Comparison of ENCODE assay signal across 29 cellular contexts in the genomic region with DNA sequence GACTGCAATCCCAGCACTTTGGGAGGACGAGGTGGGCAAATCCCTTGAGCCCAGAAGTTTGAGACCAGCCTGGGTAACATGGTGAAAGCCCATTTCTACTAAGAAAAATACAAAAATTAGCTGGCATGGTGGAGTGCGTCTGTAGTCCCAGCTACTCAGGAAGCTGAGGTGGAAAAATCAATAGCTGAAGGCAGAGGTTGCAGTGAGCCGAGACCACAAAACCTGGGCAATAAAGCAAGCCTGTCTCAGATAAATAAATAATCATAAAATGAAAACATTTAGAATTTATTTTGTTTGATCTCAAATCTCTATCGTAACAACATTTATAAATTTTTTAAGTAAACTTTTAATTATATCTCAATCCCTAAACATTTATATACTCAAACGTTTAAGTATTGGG. TPM values are rescaled to one million over a fixed set of nuclear protein-coding genes. Genes with fewer than 3 reads are reported as not detected.
DNase-seq lines count a peak whose midpoint lies in the region; ATAC-seq, FAIRE-seq and TF ChIP-seq lines count a peak whose summit lies in the region.
"Had no signal": no experiment of that assay in that cellular context is flagged by ENCODE, and none has a peak within 500 bp of the region (broad histone marks: within the 10 kb centered on the region; RNA-seq: fewer than 3 reads in every experiment).

No MANE protein-coding gene starts in this region.

- no peak overlapping the region for H3K14ac ChIP-seq in H1 (ENCODE audit: insufficient read length)
- no peak overlapping the region for H3K14ac ChIP-seq in trophoblast cell (ENCODE audit: low read length)

- H2BK15ac ChIP-seq in H1 (ENCODE audit: low read length) (no peak overlapping the region), mesendoderm (replicated peaks; ENCODE audit: low read depth) (no peak overlapping the region)

- H2AFZ ChIP-seq in H1 (ENCODE audit: low read length) (no peak overlapping the region), trophoblast cell (ENCODE audit: insufficient read depth, low read length, poor library complexity) (no peak overlapping the region)

- intact Hi-C loops in mucosa of descending colon (cut with DNase I, micrococcal nuclease), result no loop called here

- no peaks in the 10 kb centered on the region for H3K23me2 ChIP-seq in H1 (ENCODE audit: low read depth, low read length)

- H3K18ac ChIP-seq in H1 (ENCODE audit: extremely low read depth, low read length), result no peak overlapping the region
- H3K18ac ChIP-seq in trophoblast cell (ENCODE audit: low read length), result no peak overlapping the region
- no peak overlapping the region for H3K18ac ChIP-seq in mesendoderm (ENCODE audit: low read length)

- CTCF ChIA-PET in H1 (lab: Charles Lee; ENCODE audit: partially characterized antibody), result interaction anchor here (1.0 kb wide), 1 partner anchor 17 kb away, joined by 3 read pairs; no protein-coding TSS in a partner anchor

- peaks cover 13 to 99% of the 10 kb centered on the region in 2 experiments for H3K79me2 ChIP-seq in H1 (ENCODE audit: control insufficient read depth in 1 of 2, insufficient read depth in 2 of 2, low read length in 2 of 2)
- peaks cover 5% of the 10 kb centered on the region for H3K79me2 ChIP-seq in trophoblast cell (ENCODE audit: control insufficient read depth, insufficient read depth, low read length, poor library complexity)
- H3K79me2 ChIP-seq in mesendoderm (ENCODE audit: control insufficient read depth, insufficient read depth, low read length), result peaks cover 46% of the 10 kb centered on the region

- H3K4me3 ChIP-seq in Jurkat, Clone E6-1 (ENCODE audit: low read length), result no peak overlapping the region
- H3K4me3 ChIP-seq in H1 (ENCODE audit: extremely low read depth in 1 of 4, insufficient read depth in 2 of 4, low read depth in 3 of 4, low read length in 4 of 4) (no peak overlapping the region), trophoblast cell (ENCODE audit: low read depth, low read length) (no peak overlapping the region), mesendoderm (ENCODE audit: low read length) (no peak overlapping the region), mucosa of descending colon (no peak overlapping the region)
- H3K4me3 ChIP-seq: coronary artery, right atrium auricular region, spleen had no signal

- peaks cover 12% of the 10 kb centered on the region for H3K36me3 Mint-ChIP-seq in activated naive CD8-positive, alpha-beta T cell
- peaks cover 35% of the 10 kb centered on the region for H3K36me3 Mint-ChIP-seq in activated naive CD8-positive, alpha-beta T cell treated with anti-CD3 and anti-CD28 coated beads for 36 hours
- H3K36me3 Mint-ChIP-seq: immature natural killer cell had no signal

- H4K20me1 ChIP-seq in H1 (replicated peaks in 1 of 2; ENCODE audit: control insufficient read depth in 1 of 2, insufficient read depth in 2 of 2, low read length in 2 of 2), result peaks cover 0 to 2% of the 10 kb centered on the region in 2 experiments

- H4K91ac ChIP-seq in H1 (replicated peaks; ENCODE audit: insufficient read length, low read length), result no peak overlapping the region
- no peak overlapping the region for H4K91ac ChIP-seq in trophoblast cell (ENCODE audit: low read depth, low read length)

- no peak for FAIRE-seq in H1 (lab: Jason Lieb, UNC)
- FAIRE-seq: astrocyte, G401.6 had no signal

- H2BK120ac ChIP-seq in H1 (replicated peaks; ENCODE audit: low read depth, low read length) (no peak overlapping the region), trophoblast cell (ENCODE audit: insufficient read depth, low read length, poor library complexity) (no peak overlapping the region), mesendoderm (ENCODE audit: low read depth, low read length) (no peak overlapping the region)

- peaks cover 5% of the 10 kb centered on the region for H3K9me3 Mint-ChIP-seq in activated naive CD8-positive, alpha-beta T cell (ENCODE audit: low read depth)
- H3K9me3 Mint-ChIP-seq in activated naive CD8-positive, alpha-beta T cell treated with anti-CD3 and anti-CD28 coated beads for 36 hours, result peaks cover 8% of the 10 kb centered on the region
- H3K9me3 Mint-ChIP-seq: effector memory CD8-positive, alpha-beta T cell; immature natural killer cell; memory B cell had no signal

- no peak for TF ChIP-seq EP300 in H1 (IDR thresholded peaks at IDR 0.05; ENCODE audit: borderline replicate concordance in 1 of 2, low read depth in 2 of 2, low read length in 2 of 2)

- TF ChIP-seq RAD21 in H1 (IDR thresholded peaks at IDR 0.05 in 1 of 2, conservative IDR thresholded peaks at IDR 0.05 in 1 of 2; ENCODE audit: low read depth in 2 of 2, low read length in 2 of 2), result no peak

- H2AK5ac ChIP-seq in H1 (ENCODE audit: low read depth, low read length) (no peak overlapping the region), trophoblast cell (ENCODE audit: low read length) (no peak overlapping the region), mesendoderm (ENCODE audit: low read length) (no peak overlapping the region)

- H2BK5ac ChIP-seq in H1 (ENCODE audit: low read depth, low read length) (no peak overlapping the region), trophoblast cell (ENCODE audit: low read depth, low read length, poor library complexity) (no peak overlapping the region), mesendoderm (ENCODE audit: low read length) (no peak overlapping the region)

- H3K27me3 Mint-ChIP-seq in activated naive CD8-positive, alpha-beta T cell, result no peaks in the 10 kb centered on the region
- H3K27me3 Mint-ChIP-seq in activated naive CD8-positive, alpha-beta T cell treated with anti-CD3 and anti-CD28 coated beads for 36 hours, result no peaks in the 10 kb centered on the region
- H3K27me3 Mint-ChIP-seq: activated naive CD8-positive, alpha-beta T cell treated with anti-CD3 and anti-CD28 coated beads, Interleukin-2, amount 10 ng/mL, durations not matched to agents 7 days and 5 days; effector memory CD8-positive, alpha-beta T cell; memory B cell; type B pancreatic cell had no signal

- peaks cover 80% of the 10 kb centered on the region for H3K4me1 Mint-ChIP-seq in activated naive CD8-positive, alpha-beta T cell (ENCODE audit: low read depth)
- peaks cover 74% of the 10 kb centered on the region for H3K4me1 Mint-ChIP-seq in activated naive CD8-positive, alpha-beta T cell treated with anti-CD3 and anti-CD28 coated beads for 36 hours

- H3K4me3 Mint-ChIP-seq in activated naive CD8-positive, alpha-beta T cell, result no peak overlapping the region
- no peak overlapping the region for H3K4me3 Mint-ChIP-seq in activated naive CD8-positive, alpha-beta T cell treated with anti-CD3 and anti-CD28 coated beads for 36 hours
- H3K4me3 Mint-ChIP-seq: activated CD8-positive, alpha-beta T cell treated with anti-CD3 and anti-CD28 coated beads, Interleukin-2, amount 10 ng/mL, durations not matched to agents 7 days and 5 days; activated naive CD8-positive, alpha-beta T cell treated with anti-CD3 and anti-CD28 coated beads, Interleukin-2, amount 10 ng/mL, durations not matched to agents 7 days and 5 days; effector memory CD8-positive, alpha-beta T cell; immature natural killer cell; memory B cell; type B pancreatic cell had no signal

- peak overlapping the region; percentile 68 for H3K27ac Mint-ChIP-seq in activated naive CD8-positive, alpha-beta T cell
- no peak overlapping the region for H3K27ac Mint-ChIP-seq in activated naive CD8-positive, alpha-beta T cell treated with anti-CD3 and anti-CD28 coated beads for 36 hours
- H3K27ac Mint-ChIP-seq: activated CD8-positive, alpha-beta T cell treated with anti-CD3 and anti-CD28 coated beads, Interleukin-2, amount 10 ng/mL, durations not matched to agents 7 days and 5 days; immature natural killer cell; memory B cell; type B pancreatic cell had no signal

- TF ChIP-seq POLR2A in H1 (IDR thresholded peaks at IDR 0.05; ENCODE audit: control extremely low read depth in 1 of 2, low read depth in 2 of 2, low read length in 2 of 2), result no peak

- no peaks in the 10 kb centered on the region for H3K9me3 ChIP-seq in H1 (ENCODE audit: insufficient read depth in 2 of 2, low read depth in 1 of 2, low read length in 1 of 2)
- no peaks in the 10 kb centered on the region for H3K9me3 ChIP-seq in trophoblast cell (ENCODE audit: insufficient read depth, low read depth, low read length)
- no peaks in the 10 kb centered on the region for H3K9me3 ChIP-seq in mucosa of descending colon
- H3K9me3 ChIP-seq: BE2C had no signal

- no peak for ATAC-seq in mucosa of descending colon
- ATAC-seq: activated CD8-positive, alpha-beta T cell treated with anti-CD3 and anti-CD28 coated beads, Interleukin-2, amount 10 ng/mL, durations not matched to agents 7 days and 5 days; effector memory CD8-positive, alpha-beta T cell had no signal

- POLR2A ChIA-PET in H1 (lab: Charles Lee; ENCODE audit: partially characterized antibody), result no interaction called here

- H3K23ac ChIP-seq in H1 (ENCODE audit: insufficient read length) (no peak overlapping the region), trophoblast cell (ENCODE audit: low read length) (no peak overlapping the region), mesendoderm (ENCODE audit: low read length) (no peak overlapping the region)

- H3K4me2 ChIP-seq in H1 (ENCODE audit: insufficient read depth in 1 of 2, low read depth in 2 of 2, low read length in 2 of 2) (no peak overlapping the region), trophoblast cell (ENCODE audit: low read length) (no peak overlapping the region), mesendoderm (ENCODE audit: low read length) (no peak overlapping the region)

- H3K27ac ChIP-seq in H1 (ENCODE audit: low read depth, low read length) (no peak overlapping the region), trophoblast cell (ENCODE audit: low read depth, low read length) (no peak overlapping the region), mesendoderm (ENCODE audit: low read depth, low read length) (no peak overlapping the region)
- H3K27ac ChIP-seq: coronary artery, right atrium auricular region, spleen had no signal

- H3K9ac ChIP-seq in H1 (replicated peaks in 1 of 4; ENCODE audit: extremely low read depth in 1 of 4, low read depth in 3 of 4, low read length in 3 of 4), result no peak overlapping the region
- H3K9ac ChIP-seq in trophoblast cell (ENCODE audit: low read length), result no peak overlapping the region
- no peak overlapping the region for H3K9ac ChIP-seq in mesendoderm (ENCODE audit: low read length)

- H4K8ac ChIP-seq in H1 (ENCODE audit: extremely low read depth, insufficient read depth, low read length), result peak overlapping the region; percentile 20; the same call in 1 of the 2 replicates
- H4K8ac ChIP-seq in trophoblast cell (ENCODE audit: low read depth, low read length), result no peak overlapping the region
- no peak overlapping the region for H4K8ac ChIP-seq in mesendoderm (ENCODE audit: low read depth, low read length)

- H3K4me1 ChIP-seq in H1 (replicated peaks in 1 of 4; ENCODE audit: control insufficient read depth in 3 of 4, insufficient read depth in 4 of 4, low read length in 3 of 4) (peaks cover 2 to 17% (median 6%) of the 10 kb centered on the region in 4 experiments; a peak in 6 of 7 replicates), trophoblast cell (ENCODE audit: control insufficient read depth in 1 of 2, insufficient read depth in 2 of 2, low read length in 2 of 2) (no peaks in the 10 kb centered on the region), mesendoderm (ENCODE audit: control insufficient read depth, low read depth, low read length) (peaks cover 5% of the 10 kb centered on the region), mucosa of descending colon (ENCODE audit: low read depth) (peaks cover 3% of the 10 kb centered on the region)
- H3K4me1 ChIP-seq: BE2C had no signal

- H4K12ac ChIP-seq in trophoblast cell (ENCODE audit: low read depth, low read length), result no peak overlapping the region

- H4K5ac ChIP-seq in H1 (ENCODE audit: insufficient read length, low read depth, low read length) (no peak overlapping the region), mesendoderm (ENCODE audit: low read length) (no peak overlapping the region)

- H3K36me3 ChIP-seq in H1 (ENCODE audit: control insufficient read depth in 2 of 4, insufficient read depth in 4 of 4, low read length in 3 of 4) (no peaks in the 10 kb centered on the region; a peak in 1 of 8 replicates), trophoblast cell (ENCODE audit: control insufficient read depth in 1 of 2, insufficient read depth in 2 of 2, low read length in 2 of 2) (peaks cover 0 to 2% of the 10 kb centered on the region in 2 experiments), mesendoderm (ENCODE audit: control insufficient read depth, insufficient read depth, low read length) (no peaks in the 10 kb centered on the region), mucosa of descending colon (ENCODE audit: low read depth) (no peaks in the 10 kb centered on the region)
- H3K36me3 ChIP-seq: BE2C, right atrium auricular region, spleen had no signal

- DNase-seq in activated naive CD8-positive, alpha-beta T cell treated with anti-CD3 and anti-CD28 coated beads for 36 hours, result no peak
- peak; percentile 26 for DNase-seq in Jurkat, Clone E6-1 (ENCODE audit: low read depth, low spot score)
- DNase-seq in H1 (ENCODE audit: low read depth in 1 of 2, low spot score in 2 of 2), result no peak
- DNase-seq in trophoblast cell, result no peak
- DNase-seq in mesendoderm, result no peak
- no peak for DNase-seq in mucosa of descending colon
- DNase-seq in NCI-H1436 treated with DMSO at 0.1 percent for 48 hours (lab: John Stamatoyannopoulos, UW), result no peak
- DNase-seq: activated CD8-positive, alpha-beta T cell treated with anti-CD3 and anti-CD28 coated beads, Interleukin-2, amount 10 ng/mL, durations not matched to agents 7 days and 5 days; activated effector memory CD4-positive, alpha-beta T cell treated with anti-CD3 and anti-CD28 coated beads, Interleukin-2, amount 50 U/mL, for 16 hours; activated naive CD8-positive, alpha-beta T cell treated with anti-CD3 and anti-CD28 coated beads, Interleukin-2, amount 10 ng/mL, durations not matched to agents 7 days and 5 days; BE2C; DMS153; effector memory CD8-positive, alpha-beta T cell; erythroblast; immature natural killer cell; NCI-H1092; NCI-H1694 treated with DMSO at 0.1 percent for 48 hours; NCI-H526 treated with DMSO at 0.1 percent for 48 hours; posterior cingulate gyrus; Right ventricle myocardium superior; spleen; stimulated activated CD4-positive, alpha-beta T cell treated with anti-CD3 and anti-CD28 coated beads, Interleukin-2, amount 100 ng/mL, for 24 hours had no signal

- H3K56ac ChIP-seq in H1 (replicated peaks; ENCODE audit: insufficient read length, low read depth, low read length) (no peak overlapping the region), mesendoderm (ENCODE audit: low read length) (no peak overlapping the region)

- TF ChIP-seq CTCF in H1 (IDR thresholded peaks at IDR 0.05; ENCODE audit: control extremely low read depth in 1 of 3, insufficient read depth in 1 of 3, low read depth in 1 of 3, low read length in 3 of 3) (no peak), mucosa of descending colon (IDR thresholded peaks at IDR 0.05) (no peak)

- no peak overlapping the region for H2BK20ac ChIP-seq in H1 (ENCODE audit: low read length)

- H2BK12ac ChIP-seq in H1 (ENCODE audit: low read depth, low read length) (no peak overlapping the region), trophoblast cell (ENCODE audit: low read length) (no peak overlapping the region)

- 87% methylated on average over 5 of the region's 5 CpGs; no CpG with 5 or more reads in 1 of the 2 experiments for WGBS in H1 (ENCODE audit: extremely low coverage in 1 of 2, insufficient coverage in 1 of 2, insufficient read length in 1 of 2, insufficient replicate concordance in 2 of 2, low coverage in 1 of 2, low lambda C conversion rate in 2 of 2, missing lambda C conversion rate in 1 of 2), 2 experiments
- no CpG with 5 or more reads among the region's 5 CpGs for WGBS in trophoblast cell (ENCODE audit: extremely low coverage, insufficient coverage, insufficient read length)
- 100% methylated on average over 2 of the region's 5 CpGs for WGBS in mesendoderm (ENCODE audit: extremely low coverage, insufficient coverage, low lambda C conversion rate)

- no peak overlapping the region for H3K4ac ChIP-seq in H1 (replicated peaks; ENCODE audit: insufficient read length, low read depth, low read length)
- peak overlapping the region; percentile 75 for H3K4ac ChIP-seq in trophoblast cell (ENCODE audit: low read depth, low read length)
- H3K4ac ChIP-seq in mesendoderm (ENCODE audit: low read depth, low read length), result no peak overlapping the region

- H3K27me3 ChIP-seq in H1 (replicated peaks in 1 of 4; ENCODE audit: control insufficient read depth in 3 of 4, extremely low read depth in 1 of 4, insufficient read depth in 3 of 4, low read length in 3 of 4) (no peaks in the 10 kb centered on the region), trophoblast cell (ENCODE audit: insufficient read depth, low read length) (no peaks in the 10 kb centered on the region), mesendoderm (ENCODE audit: insufficient read depth, low read length, poor library complexity) (no peaks in the 10 kb centered on the region)
- H3K27me3 ChIP-seq: BE2C, right atrium auricular region, spleen had no signal

- H3K79me1 ChIP-seq in H1 (ENCODE audit: low read depth, low read length), result peaks cover 4% of the 10 kb centered on the region
- H3K79me1 ChIP-seq in trophoblast cell (ENCODE audit: low read length), result no peaks in the 10 kb centered on the region
- H3K79me1 ChIP-seq in mesendoderm (ENCODE audit: low read length), result peaks cover 10% of the 10 kb centered on the region

RNA-seq across cellular contexts. Expression of a gene that starts 36.6 kb away (rescaled TPM):
- 10 to 100 TPM; 48.4 to 48.9 TPM for total RNA-seq in activated naive CD8-positive, alpha-beta T cell treated with anti-CD3 and anti-CD28 coated beads for 36 hours
- 14.1 TPM for polyA plus RNA-seq in Jurkat, Clone E6-1 (2012; ENCODE audit: insufficient read depth, insufficient read length)
- 27.6 and 30.0 TPM in 2 replicates for total RNA-seq in H1 (2021; fragmentation: NEBNext Ultra II Directional; extraction: Animal tissue kit (Norgen Biotek cat#: 25700))
- 2.8 and 4.0 TPM in 2 replicates for polyA plus RNA-seq in H1 (2011; rRNA removed)
- 6.8 TPM for polyA plus RNA-seq in H1 (2011; cell fraction: cytosol; rRNA removed)
- polyA plus RNA-seq in H1 (2011; cell fraction: nucleus; rRNA removed), result 2.8 TPM
- polyA plus RNA-seq in H1 (2012, experiment 1 of 2), result 8.6 to 19.1 TPM (median 10.3 TPM) in 4 replicates
- polyA plus RNA-seq in H1 (2012, experiment 2 of 2), result 0.83 TPM
- polyA plus RNA-seq in H1 (2013, experiment 1 of 2), result 19.5 TPM
- polyA plus RNA-seq in H1 (2013, experiment 2 of 2), result 19.4 TPM
- polyA minus RNA-seq in H1 (2011; rRNA and poly(A)+ RNA removed), result 9.0 and 14.8 TPM in 2 replicates
- polyA minus RNA-seq in H1 (2011; cell fraction: cytosol; rRNA and poly(A)+ RNA removed), result 8.9 TPM
- polyA minus RNA-seq in H1 (2011; cell fraction: nucleus; rRNA and poly(A)+ RNA removed), result 33.1 TPM
- 27.7 and 29.0 TPM in 2 replicates for polyA plus RNA-seq in trophoblast cell (2013)
- 18.1 TPM for polyA plus RNA-seq in mesendoderm (2013, experiment 1 of 2)
- 18.5 TPM for polyA plus RNA-seq in mesendoderm (2013, experiment 2 of 2)
- total RNA-seq in mucosa of descending colon, result 10 to 100 TPM; 34.3 to 77.1 (median 45.0) TPM
